ENCODE assay signal across 16 cellular contexts in the genomic region with DNA sequence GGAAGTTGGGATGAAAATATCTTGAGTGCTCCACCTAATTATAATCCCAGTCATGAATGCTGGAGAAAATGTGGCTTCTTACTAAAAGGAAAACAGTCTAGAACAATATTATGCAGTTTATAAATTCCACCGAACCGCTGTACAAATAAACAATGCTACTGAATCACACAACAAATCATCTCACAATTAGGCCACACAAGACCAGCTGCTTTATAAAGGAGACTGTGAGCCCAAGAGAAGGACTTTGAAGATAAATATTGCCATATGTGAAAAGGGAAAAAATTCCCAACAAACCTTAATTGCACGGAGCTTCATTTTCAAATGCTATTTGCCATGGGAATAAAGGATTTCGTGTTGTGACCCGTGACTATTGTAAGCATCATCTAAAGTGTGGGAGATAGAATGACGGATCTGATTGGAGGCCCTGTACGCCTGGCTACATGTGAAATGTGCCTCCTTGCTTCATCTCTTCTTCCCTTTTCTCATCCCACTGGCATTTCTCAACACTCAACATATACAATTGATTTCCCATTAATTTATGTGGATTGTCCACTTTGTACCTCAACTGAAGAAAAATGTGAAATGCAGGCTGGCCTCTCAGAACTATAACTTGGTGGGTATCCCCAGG.
DNase-seq lines count a peak whose midpoint lies in the region; TF ChIP-seq lines count a peak whose summit lies in the region.
"Had no signal": no experiment of that assay in that cellular context is flagged by ENCODE, and none has a peak within 500 bp of the region (broad histone marks: within the 10 kb centered on the region; RNA-seq: fewer than 3 reads in every experiment).

No MANE protein-coding gene starts in this region.

- H3K27me3 Mint-ChIP-seq in HFFc6 (ENCODE audit: insufficient read depth): no peaks in the 10 kb centered on the region
- H3K27me3 Mint-ChIP-seq: B cell had no signal

- H3K27me3 ChIP-seq in brain microvascular endothelial cell (replicated peaks) (no peaks in the 10 kb centered on the region), osteoblast (ENCODE audit: insufficient read depth, low read length) (no peaks in the 10 kb centered on the region), spleen (replicated peaks in 1 of 7) (no peaks in the 10 kb centered on the region)

- peaks cover 60% of the 10 kb centered on the region for H3K4me1 Mint-ChIP-seq in HFFc6 (ENCODE audit: low read depth)
- H3K4me1 Mint-ChIP-seq: memory B cell had no signal

- peak overlapping the region; percentile 36 for H3K4me3 Mint-ChIP-seq in HFFc6
- H3K4me3 Mint-ChIP-seq: B cell, memory B cell, WTC11 had no signal

- peak; percentile 75 for DNase-seq in AG09309 (ENCODE audit: low read depth)
- DNase-seq in HFFc6: peak; percentile 89
- no peak for DNase-seq in brain microvascular endothelial cell
- no peak for DNase-seq in osteoblast (ENCODE audit: insufficient read length, low spot score, missing footprints)
- no peak for DNase-seq in spleen
- DNase-seq in NCI-H69 (lab: John Stamatoyannopoulos, UW): no peak
- DNase-seq in HPDE6-E6E7 (ENCODE audit: extremely low spot score): no peak
- no peak for DNase-seq in germinal center (ENCODE audit: low spot score)
- DNase-seq: activated naive CD4-positive, alpha-beta T cell; DMS79; NCI-H1092; PC-9; SW 1271 had no signal

- no peaks in the 10 kb centered on the region for H3K9me3 Mint-ChIP-seq in HFFc6
- H3K9me3 Mint-ChIP-seq: memory B cell, WTC11 had no signal

- H3K9me3 ChIP-seq in osteoblast (ENCODE audit: low read depth, low read length): no peaks in the 10 kb centered on the region
- H3K9me3 ChIP-seq in spleen: no peaks in the 10 kb centered on the region

- H3K36me3 ChIP-seq in brain microvascular endothelial cell (replicated peaks): no peaks in the 10 kb centered on the region
- no peaks in the 10 kb centered on the region for H3K36me3 ChIP-seq in osteoblast (ENCODE audit: insufficient read depth, low read length)
- no peaks in the 10 kb centered on the region for H3K36me3 ChIP-seq in spleen

- TF ChIP-seq POLR2A in spleen (IDR thresholded peaks at IDR 0.05): no peak

- intact Hi-C loops in spleen (cut with DNase I; ENCODE audit: low total_unique reads): no loop called here

- H3K27ac Mint-ChIP-seq in HFFc6: peak overlapping the region; percentile 71
- H3K27ac Mint-ChIP-seq: B cell, memory B cell, WTC11 had no signal

- peak overlapping the region; percentile 13 for H3K27ac ChIP-seq in brain microvascular endothelial cell
- no peak overlapping the region for H3K27ac ChIP-seq in osteoblast (ENCODE audit: low read depth, low read length)
- H3K27ac ChIP-seq in spleen: no peak overlapping the region
- H3K27ac ChIP-seq: PC-9 had no signal

- H3K79me2 ChIP-seq in osteoblast (ENCODE audit: insufficient read depth, low read length): no peaks in the 10 kb centered on the region

- H3K4me1 ChIP-seq in osteoblast (ENCODE audit: insufficient read depth, low read length): peaks cover 27% of the 10 kb centered on the region
- H3K4me1 ChIP-seq in spleen: peaks cover 0 to 12% (median 0%) of the 10 kb centered on the region in 6 donors

- H4K20me1 ChIP-seq in osteoblast (ENCODE audit: insufficient read depth, low read length): no peaks in the 10 kb centered on the region

- no peak overlapping the region for H3K4me2 ChIP-seq in osteoblast (ENCODE audit: insufficient read depth, low read length)
- H3K4me2 ChIP-seq: PC-9 had no signal

- no peak for TF ChIP-seq CTCF in AG09309 (IDR thresholded peaks at IDR 0.05; ENCODE audit: control insufficient read depth, insufficient read depth, low read depth, low read length, missing control alignments)
- TF ChIP-seq CTCF in HFFc6 (IDR thresholded peaks at IDR 0.05): no peak
- TF ChIP-seq CTCF in brain microvascular endothelial cell (IDR thresholded peaks at IDR 0.05; ENCODE audit: low read depth, low read length, missing control alignments): no peak
- TF ChIP-seq CTCF in osteoblast (IDR thresholded peaks at IDR 0.05; ENCODE audit: extremely low read depth, low read depth, low read length): no peak
- no peak for TF ChIP-seq CTCF in spleen (IDR thresholded peaks at IDR 0.05 in 8 of 11, conservative IDR thresholded peaks at IDR 0.05 in 3 of 11)

- H3K4me3 ChIP-seq in AG09309 (ENCODE audit: control insufficient read depth, low read depth, low read length) (no peak overlapping the region), brain microvascular endothelial cell (ENCODE audit: low read depth, low read length) (no peak overlapping the region), osteoblast (ENCODE audit: insufficient read depth, low read length) (no peak overlapping the region), spleen (no peak overlapping the region)
- H3K4me3 ChIP-seq: PC-9 had no signal

- 88 to 93% (median 91%) methylated on average over 7 of the region's 7 CpGs for WGBS in spleen, 5 donors

- in situ Hi-C loops in brain microvascular endothelial cell (cut with HindIII; ENCODE audit: low pct_ligation_motif_present, low sequenced_read_pairs): no loop called here

- peak overlapping the region; percentile 16 for H2AFZ ChIP-seq in osteoblast (ENCODE audit: low read length)
- H2AFZ ChIP-seq: PC-9 had no signal

- H3K36me3 Mint-ChIP-seq in HFFc6 (ENCODE audit: low read depth): no peaks in the 10 kb centered on the region
- H3K36me3 Mint-ChIP-seq: memory B cell, WTC11 had no signal

Comparison
In these comparisons a context has a peak if more than half of its experiments do, and no peak if none do; other contexts are left out.
1. DNase-seq: peak in AG09309 (single experiment) and HFFc6 (single experiment); none in brain microvascular endothelial cell (single experiment), osteoblast (single experiment), spleen (single experiment), NCI-H69 (single experiment), HPDE6-E6E7 (single experiment) and germinal center (single experiment).